ENCODE assay signal across 8 cellular contexts in the genomic region with DNA sequence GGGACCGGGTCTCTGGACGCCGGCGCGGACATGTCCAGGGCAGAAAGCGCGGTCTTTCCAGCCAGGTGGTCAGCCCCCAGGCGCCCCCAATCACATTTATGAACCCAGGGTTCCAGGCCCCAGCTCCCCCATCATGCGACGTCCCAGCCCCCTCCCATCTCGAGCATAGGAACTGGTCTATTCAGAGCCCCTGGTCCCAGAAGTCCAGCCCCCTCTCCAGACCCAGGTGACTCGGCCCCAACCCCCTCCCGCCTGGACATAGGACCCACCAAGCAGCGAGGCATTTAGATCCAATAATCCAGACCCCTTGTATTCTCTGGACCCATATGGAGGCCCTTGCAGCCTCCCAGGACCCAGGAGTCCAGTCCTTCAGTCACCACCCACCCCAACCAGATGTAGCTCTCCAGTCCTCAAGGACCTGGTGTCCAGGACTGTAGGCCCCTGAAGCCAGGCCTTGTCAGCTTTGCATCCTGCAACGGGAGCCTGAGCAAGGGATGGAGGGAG. TPM values are rescaled to one million over a fixed set of nuclear protein-coding genes. Genes with fewer than 3 reads are reported as not detected.
A peak's percentile ranks its signal among the peaks of the same experiment; 100 is the strongest.
DNase-seq lines count a peak whose midpoint lies in the region; ATAC-seq and TF ChIP-seq lines count a peak whose summit lies in the region.

No MANE protein-coding gene starts in this region.

- peaks cover 6% of the 10 kb centered on the region for H3K9me3 Mint-ChIP-seq in natural killer cell treated with Interleukin-12 subunit alpha and Interleukin-12 subunit beta and Interleukin-15 and Interleukin-18, amount 100 ng/mL, for 72 hours

- peak overlapping the region; percentile 45 for H3K4me3 ChIP-seq in AG04450 (ENCODE audit: low read depth, low read length)
- H3K4me3 ChIP-seq in HUES6 (ENCODE audit: low read depth, low read length), result peak overlapping the region; percentile 77

- H3K27ac ChIP-seq in AG04450 (ENCODE audit: low read depth, low read length) (no peak overlapping the region), HUES6 (ENCODE audit: low read depth, low read length) (no peak overlapping the region), caudate nucleus (ENCODE audit: low read depth, low read length) (peak overlapping the region; percentile 99)

- POLR2A ChIA-PET in AG04450 (lab: Yijun Ruan, JAX), result no interaction called here

- H3K27me3 ChIP-seq in AG04450 (ENCODE audit: control insufficient read depth, insufficient read depth, low read length), result peaks cover 24% of the 10 kb centered on the region
- H3K27me3 ChIP-seq in HUES6 (ENCODE audit: control insufficient read depth, insufficient read depth, low read length), result peaks cover 49% of the 10 kb centered on the region

- H3K4me3 Mint-ChIP-seq in natural killer cell treated with Interleukin-12 subunit alpha and Interleukin-12 subunit beta and Interleukin-15 and Interleukin-18, amount 100 ng/mL, for 72 hours, result peak overlapping the region; percentile 34

- H3K9ac ChIP-seq in HUES6 (ENCODE audit: low read length), result no peak overlapping the region

- H3K36me3 Mint-ChIP-seq in natural killer cell treated with Interleukin-12 subunit alpha and Interleukin-12 subunit beta and Interleukin-15 and Interleukin-18, amount 100 ng/mL, for 72 hours, result no peaks in the 10 kb centered on the region

- peaks cover 14 to 18% of the 10 kb centered on the region in 2 donors for H3K4me1 Mint-ChIP-seq in natural killer cell treated with Interleukin-12 subunit alpha and Interleukin-12 subunit beta and Interleukin-15 and Interleukin-18, amount 100 ng/mL, for 72 hours (ENCODE audit: low read depth in 2 of 2)

- DNase-seq in AG04450 (ENCODE audit: low read depth, low spot score) (no peak), caudate nucleus (lab: John Stamatoyannopoulos, UW) (peak in 2 of 61 donors; percentile 46 to 59), omental fat pad (ENCODE audit: low spot score) (no peak), AG08396 (ENCODE audit: low spot score) (no peak)
- DNase-seq in natural killer cell treated with Interleukin-12 subunit alpha and Interleukin-12 subunit beta and Interleukin-15 and Interleukin-18, amount 100 ng/mL, for 72 hours (ENCODE audit: low spot score), result no peak

- no peak for TF ChIP-seq CTCF in AG04450 (IDR thresholded peaks at IDR 0.05; ENCODE audit: low read depth, low read length)
- TF ChIP-seq CTCF in omental fat pad (IDR thresholded peaks at IDR 0.05), result no peak

- H3K9me3 ChIP-seq in AG04450 (ENCODE audit: control insufficient read depth, insufficient read depth, low read length), result no peaks in the 10 kb centered on the region; the same call in 1 of the 2 replicates
- no peaks in the 10 kb centered on the region for H3K9me3 ChIP-seq in HUES6 (ENCODE audit: control insufficient read depth, insufficient read depth, low read depth, low read length)

- peaks cover 16% of the 10 kb centered on the region; the same call in 1 of the 2 replicates for H3K4me1 ChIP-seq in HUES6 (ENCODE audit: control insufficient read depth, insufficient read depth, low read length)

- no peaks in the 10 kb centered on the region for H3K36me3 ChIP-seq in HUES6 (ENCODE audit: control insufficient read depth, insufficient read depth, low read length)

- peaks cover 37 to 45% of the 10 kb centered on the region in 2 donors for H3K27me3 Mint-ChIP-seq in natural killer cell treated with Interleukin-12 subunit alpha and Interleukin-12 subunit beta and Interleukin-15 and Interleukin-18, amount 100 ng/mL, for 72 hours

- CTCF ChIA-PET in AG04450 (lab: Charles Lee), result no interaction called here

- no peak for ATAC-seq in natural killer cell treated with Interleukin-12 subunit alpha and Interleukin-12 subunit beta and Interleukin-15 and Interleukin-18, amount 100 ng/mL, for 72 hours
- ATAC-seq in GM21381 (IDR thresholded peaks at IDR 0.05; ENCODE audit: unreplicated experiment), result no peak
- no peak for ATAC-seq in omental fat pad (ENCODE audit: low FRiP score)
- no peak for ATAC-seq in HG03520 (IDR thresholded peaks at IDR 0.05; ENCODE audit: unreplicated experiment)

- H3K27ac Mint-ChIP-seq in natural killer cell treated with Interleukin-12 subunit alpha and Interleukin-12 subunit beta and Interleukin-15 and Interleukin-18, amount 100 ng/mL, for 72 hours, result no peak overlapping the region

RNA-seq across cellular contexts. Expression of a gene that starts 0.5 kb away (rescaled TPM):
- polyA plus RNA-seq in AG04450 (2011; rRNA removed), result 6.8 and 10.9 TPM in 2 replicates
- polyA minus RNA-seq in AG04450 (2011; rRNA and poly(A)+ RNA removed), result 3.3 and 4.4 TPM in 2 replicates
- total RNA-seq in natural killer cell treated with Interleukin-12 subunit alpha and Interleukin-12 subunit beta and Interleukin-15 and Interleukin-18, amount 100 ng/mL, for 72 hours, result 1 to 10 TPM; 1.9 TPM
- 10 to 100 TPM in 1 of 4 donors, 1 to 10 TPM in 3; 1.1 to 10.1 (median 2.3) TPM for total RNA-seq in omental fat pad

RNA-seq across cellular contexts. Expression of a gene that starts 12.2 kb away (rescaled TPM):
- not detected in 2 replicates for polyA plus RNA-seq in AG04450 (2011; rRNA removed)
- polyA minus RNA-seq in AG04450 (2011; rRNA and poly(A)+ RNA removed), result not detected in 2 replicates
- 1 to 10 TPM; 1.3 to 2.2 TPM for total RNA-seq in natural killer cell treated with Interleukin-12 subunit alpha and Interleukin-12 subunit beta and Interleukin-15 and Interleukin-18, amount 100 ng/mL, for 72 hours
- 1 to 10 TPM in 1 of 4 donors, under 1 TPM in 2, not detected in 1; 0.25 to 1.4 (median 0.48) TPM for total RNA-seq in omental fat pad

RNA-seq across cellular contexts. Expression of a gene that starts 16.6 kb away (rescaled TPM):
- polyA plus RNA-seq in AG04450 (2011; rRNA removed), result not detected in 2 replicates
- not detected in 2 replicates for polyA minus RNA-seq in AG04450 (2011; rRNA and poly(A)+ RNA removed)
- not detected for total RNA-seq in natural killer cell treated with Interleukin-12 subunit alpha and Interleukin-12 subunit beta and Interleukin-15 and Interleukin-18, amount 100 ng/mL, for 72 hours
- total RNA-seq in omental fat pad, result 1 to 10 TPM in 1 of 4 donors, under 1 TPM in 1, not detected in 2; 0.48 to 1.5 TPM

RNA-seq across cellular contexts. Expression of a gene that starts 31.5 kb away (rescaled TPM):
- 1.5 and 2.3 TPM in 2 replicates for polyA plus RNA-seq in AG04450 (2011; rRNA removed)
- 3.2 and 5.4 TPM in 2 replicates for polyA minus RNA-seq in AG04450 (2011; rRNA and poly(A)+ RNA removed)
- 10 to 100 TPM; 54.4 to 68.7 TPM for total RNA-seq in natural killer cell treated with Interleukin-12 subunit alpha and Interleukin-12 subunit beta and Interleukin-15 and Interleukin-18, amount 100 ng/mL, for 72 hours
- total RNA-seq in omental fat pad, result 10 to 100 TPM in 3 of 4 donors, 1 to 10 TPM in 1; 7.4 to 52.7 (median 15.5) TPM

RNA-seq across cellular contexts. Expression of a gene that starts 33.5 kb away (rescaled TPM):
- 0.31 and 0.42 TPM in 2 replicates for polyA plus RNA-seq in AG04450 (2011; rRNA removed)
- 0.69 and 0.78 TPM in 2 replicates for polyA minus RNA-seq in AG04450 (2011; rRNA and poly(A)+ RNA removed)
- total RNA-seq in natural killer cell treated with Interleukin-12 subunit alpha and Interleukin-12 subunit beta and Interleukin-15 and Interleukin-18, amount 100 ng/mL, for 72 hours, result 100 to 1,000 TPM; 154 to 228 TPM
- 10 to 100 TPM in 2 of 4 donors, 1 to 10 TPM in 2; 7.6 to 57.0 (median 13.3) TPM for total RNA-seq in omental fat pad
